ENCODE assay signal across 16 cellular contexts in genomic region chr5:133041910-133042309, GRCh38. TPM values are rescaled to one million over a fixed set of nuclear protein-coding genes. Genes with fewer than 3 reads are reported as not detected.
A peak's percentile ranks its signal among the peaks of the same experiment; 100 is the strongest.
DNase-seq lines count a peak whose midpoint lies in the region; ATAC-seq, FAIRE-seq and TF ChIP-seq lines count a peak whose summit lies in the region.
"Had no signal": no experiment of that assay in that cellular context is flagged by ENCODE, and none has a peak within 500 bp of the region (broad histone marks: within the 10 kb centered on the region; RNA-seq: fewer than 3 reads in every experiment).

No MANE protein-coding gene starts in this region.

- BruUV-seq in IMR-90 (replicated peaks; lab: Mats Ljungman, UMichigan), result no TSS peak
- BruUV-seq in K562 (replicated peaks; lab: Mats Ljungman, UMichigan), result no TSS peak

- no peak overlapping the region for H4K5ac ChIP-seq in IMR-90 (ENCODE audit: low read depth, low read length)

- no peak overlapping the region for H3K18ac ChIP-seq in IMR-90 (ENCODE audit: low read depth, low read length)

- DNase-seq in AG09309 (ENCODE audit: low read depth), result no peak
- peak; percentile 44 for DNase-seq in IMR-90
- DNase-seq in K562 (ENCODE audit: extremely low read depth in 1 of 4, low spot score in 3 of 4), result no peak
- DNase-seq in glomerular visceral epithelial cell (ENCODE audit: extremely low spot score), result peak; percentile 35
- no peak for DNase-seq in cardiac septum (ENCODE audit: low spot score)
- DNase-seq in germinal center (ENCODE audit: low spot score), result no peak
- DNase-seq in SW 1271 (lab: John Stamatoyannopoulos, UW), result no peak
- no peak for DNase-seq in GM03348 (ENCODE audit: low spot score)
- DNase-seq: activated naive CD4-positive, alpha-beta T cell treated with anti-CD3 and anti-CD28 coated beads for 36 hours; AML-193; foreskin melanocyte; Kasumi-1; NCI-H2029; SHP77 treated with DMSO at 0.1 percent for 48 hours; tibial artery had no signal

- no peak overlapping the region for H4K91ac ChIP-seq in IMR-90 (ENCODE audit: insufficient read depth, low read depth, low read length)

- 0 out of 2 replicates have a peak, but pooled peaks cover 3% of the 10 kb centered on the region for H3K4me1 ChIP-seq in IMR-90 (ENCODE audit: control insufficient read depth, insufficient read depth, low read length)
- H3K4me1 ChIP-seq in K562 (replicated peaks in 1 of 2; ENCODE audit: control insufficient read depth in 2 of 2, insufficient read depth in 2 of 2, low read length in 2 of 2), result no peaks in the 10 kb centered on the region; a peak in 1 of 5 replicates

- no peaks in the 10 kb centered on the region for H4K20me1 ChIP-seq in IMR-90 (ENCODE audit: insufficient read depth, low read length)
- H4K20me1 ChIP-seq in K562 (replicated peaks; ENCODE audit: control insufficient read depth, insufficient read depth, low read length), result no peaks in the 10 kb centered on the region

- no peak overlapping the region for H3K56ac ChIP-seq in IMR-90 (ENCODE audit: extremely low read depth, insufficient read depth, low read length)

- dilution Hi-C loops in IMR-90 (cut with HindIII; ENCODE audit: low sequenced_read_pairs, unreplicated experiment), result no loop called here

- H2BK20ac ChIP-seq in IMR-90 (ENCODE audit: low read depth, low read length), result no peak overlapping the region

- H3K27me3 ChIP-seq in IMR-90 (ENCODE audit: control insufficient read depth, insufficient read depth, low read length) (no peaks in the 10 kb centered on the region), K562 (ENCODE audit: control insufficient read depth in 2 of 2, insufficient read depth in 2 of 2, low read length in 2 of 2) (no peaks in the 10 kb centered on the region)
- H3K27me3 ChIP-seq: tibial artery had no signal

- H3K36me3 ChIP-seq in IMR-90 (ENCODE audit: control insufficient read depth, insufficient read depth, low read length), result no peaks in the 10 kb centered on the region
- no peaks in the 10 kb centered on the region for H3K36me3 ChIP-seq in K562 (ENCODE audit: control insufficient read depth, insufficient read depth, low read length)
- H3K36me3 ChIP-seq: tibial artery had no signal

- POLR2A ChIA-PET in IMR-90 (lab: Charles Lee; ENCODE audit: unreplicated experiment), result no interaction called here
- POLR2A ChIA-PET in K562 (lab: Yijun Ruan, JAX), result no interaction called here

- TF ChIP-seq POLR2A in IMR-90 (IDR thresholded peaks at IDR 0.05; ENCODE audit: low read depth, low read length) (no peak), K562 (conservative IDR thresholded peaks at IDR 0.05) (no peak)

- H3K4me3 ChIP-seq in AG09309 (ENCODE audit: control insufficient read depth, low read depth, low read length) (no peak overlapping the region), IMR-90 (ENCODE audit: insufficient read depth, low read depth, low read length) (no peak overlapping the region), K562 (no peak overlapping the region)
- H3K4me3 ChIP-seq: tibial artery had no signal

- intact Hi-C loops in IMR-90 (cut with micrococcal nuclease), result no loop called here
- intact Hi-C loops in K562 (cut with micrococcal nuclease), result no loop called here
- intact Hi-C loops in cardiac septum (cut with DNase I), result no loop called here

- no peak overlapping the region for H3K4ac ChIP-seq in IMR-90 (ENCODE audit: low read depth, low read length)

- no peaks in the 10 kb centered on the region for H3K79me1 ChIP-seq in IMR-90 (ENCODE audit: low read depth in 1 of 2, low read length in 2 of 2)

- H3K9ac ChIP-seq in IMR-90 (ENCODE audit: low read depth, low read length), result no peak overlapping the region
- H3K9ac ChIP-seq in K562 (ENCODE audit: insufficient read depth in 1 of 2, low read depth in 2 of 2, low read length in 2 of 2), result no peak overlapping the region

- no peak overlapping the region for H2BK15ac ChIP-seq in IMR-90 (ENCODE audit: low read depth, low read length)

- no peak for TF ChIP-seq EP300 in K562 (IDR thresholded peaks at IDR 0.05; ENCODE audit: low read length)

- peak; percentile 9 for TF ChIP-seq CTCF in AG09309 (IDR thresholded peaks at IDR 0.05; ENCODE audit: control insufficient read depth, insufficient read depth, low read depth, low read length, missing control alignments)
- TF ChIP-seq CTCF in IMR-90 (conservative IDR thresholded peaks at IDR 0.05; ENCODE audit: low read depth, low read length), result 0 out of 2 replicates have a peak, but pooled peaks have one; percentile 5
- no peak for TF ChIP-seq CTCF in K562 (IDR thresholded peaks at IDR 0.05 in 2 of 3, conservative IDR thresholded peaks at IDR 0.05 in 1 of 3; ENCODE audit: insufficient read depth in 2 of 3, low read depth in 1 of 3, low read length in 3 of 3)

- no peak overlapping the region for H4K8ac ChIP-seq in IMR-90 (ENCODE audit: low read depth in 2 of 2, low read length in 2 of 2)

- H3K4me2 ChIP-seq in IMR-90 (ENCODE audit: low read depth, low read length) (no peak overlapping the region), K562 (ENCODE audit: insufficient read depth, low read length) (no peak overlapping the region)

- in situ Hi-C loops in IMR-90 (cut with MboI; ENCODE audit: low sequenced_read_pairs) (no loop called here), K562 (cut with MboI) (no loop called here)

- FAIRE-seq in K562 (lab: Jason Lieb, UNC), result peak; percentile 46
- FAIRE-seq: GM12891 had no signal

- no peak overlapping the region for H2AFZ ChIP-seq in IMR-90 (replicated peaks; ENCODE audit: low read length, poor library complexity)
- 0 out of 2 replicates have a peak overlapping the region, but pooled peaks have one; percentile 33 for H2AFZ ChIP-seq in K562 (ENCODE audit: low read depth, low read length)

- no peak overlapping the region for H3K14ac ChIP-seq in IMR-90 (replicated peaks; ENCODE audit: low read depth, low read length)

- no peaks in the 10 kb centered on the region for H3K79me2 ChIP-seq in K562 (ENCODE audit: control insufficient read depth, insufficient read depth, low read length)

- no peaks in the 10 kb centered on the region for H3K9me3 ChIP-seq in IMR-90 (ENCODE audit: control insufficient read depth, insufficient read depth, low read length)
- H3K9me3 ChIP-seq in K562 (replicated peaks; ENCODE audit: control insufficient read depth, insufficient read depth, low read depth, low read length), result no peaks in the 10 kb centered on the region
- H3K9me3 ChIP-seq: tibial artery had no signal

- WGBS in IMR-90 (ENCODE audit: extremely low coverage in 2 of 2, insufficient read length in 1 of 2), 2 experiments, result no CpG with 5 or more reads among the region's 1 CpG
- WGBS in K562 (ENCODE audit: insufficient coverage, low coverage, missing lambda C conversion rate), result 11% methylated on average over 1 of the region's 1 CpG

- CTCF ChIA-PET in IMR-90 (lab: Yijun Ruan, JAX), result no interaction called here
- CTCF ChIA-PET in K562 (lab: Yijun Ruan, JAX; ENCODE audit: low intra/inter-chr PET ratio), result no interaction called here

- H2BK5ac ChIP-seq in IMR-90 (ENCODE audit: low read depth, low read length, poor library complexity, severe bottlenecking), result no peak overlapping the region

- no peak overlapping the region for H3K23ac ChIP-seq in IMR-90 (ENCODE audit: low read depth, low read length)

- TF ChIP-seq RAD21 in IMR-90 (IDR thresholded peaks at IDR 0.05; ENCODE audit: low read length) (no peak), K562 (CRISPR knock-in tag; conservative IDR thresholded peaks at IDR 0.05 in 1 of 2, IDR thresholded peaks at IDR 0.05 in 1 of 2) (no peak)

- H3K9me1 ChIP-seq in IMR-90 (ENCODE audit: insufficient read depth, low read length) (no peaks in the 10 kb centered on the region), K562 (ENCODE audit: control insufficient read depth, insufficient read depth, low read length) (no peaks in the 10 kb centered on the region)

- peak; percentile 65 for ATAC-seq in IMR-90 (ENCODE audit: low read depth)
- no peak for ATAC-seq in K562

- H3K27ac ChIP-seq in IMR-90 (ENCODE audit: insufficient read depth, low read length) (no peak overlapping the region), K562 (ENCODE audit: extremely low read depth, low read depth, low read length) (no peak overlapping the region)
- H3K27ac ChIP-seq: tibial artery had no signal

- H2AK5ac ChIP-seq in IMR-90 (ENCODE audit: low read depth, low read length), result no peak overlapping the region

- H2AK9ac ChIP-seq in IMR-90 (replicated peaks; ENCODE audit: low read depth, low read length, poor library complexity), result no peak overlapping the region

- no peak overlapping the region for H2BK120ac ChIP-seq in IMR-90 (ENCODE audit: low read depth, low read length)

RNA-seq across cellular contexts. Expression of gene HSPA4, which starts 9.9 kb away (rescaled TPM):
- total RNA-seq in IMR-90 (2012; rRNA removed) (120 and 192 TPM in 2 replicates), K562 (2014; rRNA removed) (115 and 123 TPM in 2 replicates), K562 (2014; rRNA removed; fragmentation: Illumina TruSeq; extraction: Trizol) (286 and 341 TPM in 2 replicates), K562 (2015; rRNA removed; fragmentation: Illumina TruSeq; extraction: Trizol) (187 and 222 TPM in 2 replicates), K562 (2021) (274 and 277 TPM in 2 replicates), cardiac septum (142 TPM)
- polyA plus RNA-seq in IMR-90 (2012; rRNA removed) (27.6 and 34.9 TPM in 2 replicates), K562 (2011; rRNA removed) (76.7 and 148 TPM in 2 replicates), K562 (2014; fragmentation: Illumina TruSeq; extraction: Trizol) (132 and 161 TPM in 2 replicates), K562 (2014; fragmentation: Nextera tagmentation; extraction: Ambion mirVana) (10 to 100 TPM; 90.3 to 93.0 TPM), K562 (2014; rRNA removed) (118 and 128 TPM in 2 replicates)
- polyA plus RNA-seq in IMR-90 (2012; cell fraction: cytosol; rRNA removed), result 7.5 and 8.0 TPM in 2 replicates
- polyA plus RNA-seq in IMR-90 (2012; cell fraction: nucleus; rRNA removed; ENCODE audit: low replicate concordance), result 4.5 and 19.8 TPM in 2 replicates
- total RNA-seq in K562 (2011; cell fraction: chromatin; rRNA removed; ENCODE audit: low replicate concordance), result 32.9 and 85.4 TPM in 2 replicates
- 16.3 and 16.7 TPM in 2 replicates for total RNA-seq in K562 (2011; cell fraction: nucleolus; rRNA removed)
- total RNA-seq in K562 (2011; cell fraction: nucleoplasm; rRNA removed), result 26.3 and 29.2 TPM in 2 replicates
- polyA plus RNA-seq in K562 (2011; cell fraction: cytosol; rRNA removed), result 19.8 and 23.2 TPM in 2 replicates
- 14.9 and 22.1 TPM in 2 replicates for polyA plus RNA-seq in K562 (2011; cell fraction: nucleus; rRNA removed)
- polyA plus RNA-seq in K562 (2012), result 104 and 175 TPM in 2 replicates
- polyA minus RNA-seq in K562 (2011; rRNA and poly(A)+ RNA removed), result 210 and 254 TPM in 2 replicates
- 77.0 and 111 TPM in 2 replicates for polyA minus RNA-seq in K562 (2011; cell fraction: cytosol; rRNA and poly(A)+ RNA removed)
- 14.8 and 31.1 TPM in 2 replicates for polyA minus RNA-seq in K562 (2011; cell fraction: nucleus; rRNA and poly(A)+ RNA removed)

RNA-seq across cellular contexts. Expression of gene ZCCHC10, which starts 15.6 kb away (rescaled TPM):
- 4.1 and 7.2 TPM in 2 replicates for total RNA-seq in IMR-90 (2012; rRNA removed)
- 20.4 and 31.8 TPM in 2 replicates for polyA plus RNA-seq in IMR-90 (2012; rRNA removed)
- polyA plus RNA-seq in IMR-90 (2012; cell fraction: cytosol; rRNA removed), result 1.2 and 7.7 TPM in 2 replicates
- 0.55 and 6.4 TPM in 2 replicates for polyA plus RNA-seq in IMR-90 (2012; cell fraction: nucleus; rRNA removed; ENCODE audit: low replicate concordance)
- total RNA-seq in K562 (2011; cell fraction: chromatin; rRNA removed; ENCODE audit: low replicate concordance), result 5.5 and 11.3 TPM in 2 replicates
- 8.7 and 9.8 TPM in 2 replicates for total RNA-seq in K562 (2011; cell fraction: nucleolus; rRNA removed)
- 9.6 and 10.3 TPM in 2 replicates for total RNA-seq in K562 (2011; cell fraction: nucleoplasm; rRNA removed)
- total RNA-seq in K562 (2014; rRNA removed), result 11.9 and 15.4 TPM in 2 replicates
- 51.8 and 65.9 TPM in 2 replicates for total RNA-seq in K562 (2014; rRNA removed; fragmentation: Illumina TruSeq; extraction: Trizol)
- total RNA-seq in K562 (2015; rRNA removed; fragmentation: Illumina TruSeq; extraction: Trizol), result 43.6 and 45.5 TPM in 2 replicates
- 34.9 and 37.6 TPM in 2 replicates for total RNA-seq in K562 (2021)
- polyA plus RNA-seq in K562 (2011; rRNA removed), result 78.7 and 85.1 TPM in 2 replicates
- 43.7 and 46.9 TPM in 2 replicates for polyA plus RNA-seq in K562 (2011; cell fraction: cytosol; rRNA removed)
- 15.9 and 16.3 TPM in 2 replicates for polyA plus RNA-seq in K562 (2011; cell fraction: nucleus; rRNA removed)
- 43.2 and 76.9 TPM in 2 replicates for polyA plus RNA-seq in K562 (2012)
- polyA plus RNA-seq in K562 (2014; fragmentation: Illumina TruSeq; extraction: Trizol), result 58.4 and 69.8 TPM in 2 replicates
- polyA plus RNA-seq in K562 (2014; fragmentation: Nextera tagmentation; extraction: Ambion mirVana), result 100 to 1,000 TPM; 144 to 146 TPM
- polyA plus RNA-seq in K562 (2014; rRNA removed), result 46.6 and 47.2 TPM in 2 replicates
- polyA minus RNA-seq in K562 (2011; rRNA and poly(A)+ RNA removed), result 27.9 and 30.5 TPM in 2 replicates
- 15.1 and 15.7 TPM in 2 replicates for polyA minus RNA-seq in K562 (2011; cell fraction: cytosol; rRNA and poly(A)+ RNA removed)
- polyA minus RNA-seq in K562 (2011; cell fraction: nucleus; rRNA and poly(A)+ RNA removed), result 1.6 and 5.8 TPM in 2 replicates
- 19.9 TPM for total RNA-seq in cardiac septum

Comparison
In these comparisons a context has a peak if more than half of its experiments do, and no peak if none do; other contexts are left out.
1. DNase-seq: peak in IMR-90 (single experiment) and glomerular visceral epithelial cell (single experiment); none in AG09309 (single experiment), K562 (0 of 4), cardiac septum (single experiment), germinal center (single experiment), SW 1271 (0 of 2) and GM03348 (single experiment).
2. CTCF ChIP-seq: peak in AG09309 (single experiment) and IMR-90 (single experiment); none in K562 (0 of 3).